12 cellular contexts compared by ENCODE assay signal in the genomic region with DNA sequence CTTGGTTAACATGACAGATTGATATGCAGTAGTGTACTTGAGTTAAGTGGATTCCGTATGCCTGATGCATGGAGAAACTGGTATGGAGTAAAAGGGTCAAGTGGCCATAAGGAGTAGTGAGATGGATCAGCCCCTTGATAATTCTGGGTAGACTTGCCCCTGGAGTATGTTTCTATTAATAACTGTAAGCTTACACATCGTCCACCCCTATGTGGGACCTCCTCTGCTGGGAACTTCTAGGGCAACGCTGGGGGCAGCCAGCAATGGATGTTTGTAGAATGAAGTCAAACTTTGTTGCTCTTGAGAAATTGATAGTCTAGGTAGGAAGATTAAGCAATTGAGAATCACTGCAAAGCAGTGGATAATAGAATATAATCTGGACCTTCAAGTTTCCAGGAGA.
A peak's percentile ranks its signal among the peaks of the same experiment; 100 is the strongest.
DNase-seq lines count a peak whose midpoint lies in the region; ATAC-seq, FAIRE-seq and TF ChIP-seq lines count a peak whose summit lies in the region.
"Had no signal": no experiment of that assay in that cellular context is flagged by ENCODE, and none has a peak within 500 bp of the region (broad histone marks: within the 10 kb centered on the region; RNA-seq: fewer than 3 reads in every experiment).

No MANE protein-coding gene starts in this region.

- H3K27ac ChIP-seq in SU-DHL-6 (ENCODE audit: low read depth, low read length) = no peak overlapping the region; the same call in 1 of the 2 replicates
- H3K27ac ChIP-seq: neural progenitor cell, WERI-Rb-1 had no signal

- DNase-seq in AG10803 (ENCODE audit: low read depth) (peak; percentile 73), GM12865 (ENCODE audit: low read depth) (no peak), glomerular visceral epithelial cell (ENCODE audit: extremely low spot score) (peak; percentile 57), NK-92 (lab: John Stamatoyannopoulos, UW; ENCODE audit: unreplicated experiment) (no peak), HTR-8/SVneo (ENCODE audit: insufficient read length, low spot score) (no peak)
- no peak for DNase-seq in activated CD4-positive, alpha-beta T cell treated with anti-CD3 and anti-CD28 coated beads for 1 hour
- DNase-seq: endodermal cell, islet precursor cell, WERI-Rb-1 had no signal

- no peak for TF ChIP-seq CTCF in AG10803 (conservative IDR thresholded peaks at IDR 0.05; ENCODE audit: low read length)
- TF ChIP-seq CTCF in GM12865 (IDR thresholded peaks at IDR 0.05; ENCODE audit: insufficient read depth, low read depth, low read length, missing control alignments) = no peak
- no peak for TF ChIP-seq CTCF in SU-DHL-6 (IDR thresholded peaks at IDR 0.05; ENCODE audit: insufficient read depth, low read length, poor library complexity, severe bottlenecking)

- peaks cover 11% of the 10 kb centered on the region; the same call in 1 of the 2 replicates for H3K36me3 ChIP-seq in SU-DHL-6 (ENCODE audit: low read length)
- H3K36me3 ChIP-seq: neural progenitor cell, WERI-Rb-1 had no signal

- H3K4me2 ChIP-seq in SU-DHL-6 (ENCODE audit: low read depth, low read length, poor library complexity, severe bottlenecking) = peak overlapping the region; percentile 61
- H3K4me2 ChIP-seq: neural progenitor cell had no signal

- no peak for ATAC-seq in GM19035 (IDR thresholded peaks at IDR 0.05; ENCODE audit: unreplicated experiment)

- no peak overlapping the region for H2AFZ ChIP-seq in SU-DHL-6 (ENCODE audit: low read depth, low read length, severe bottlenecking)
- H2AFZ ChIP-seq: neural progenitor cell had no signal

- H3K9me2 ChIP-seq in SU-DHL-6 (replicated peaks; ENCODE audit: insufficient read depth, low read length) = no peaks in the 10 kb centered on the region

- H4K20me1 ChIP-seq in SU-DHL-6 (ENCODE audit: low read depth, low read length) = peaks cover 5% of the 10 kb centered on the region; the same call in 1 of the 2 replicates

- FAIRE-seq in HTR-8/SVneo (lab: Jason Lieb, UNC) = no peak

- H3K4me3 ChIP-seq in AG10803 (ENCODE audit: low read length) (peak overlapping the region; percentile 47), GM12865 (ENCODE audit: low read depth, low read length) (peak overlapping the region; percentile 13), SU-DHL-6 (ENCODE audit: insufficient read depth, low read length, poor library complexity, severe bottlenecking) (peak overlapping the region; percentile 89)
- H3K4me3 ChIP-seq: neural progenitor cell had no signal

- no peaks in the 10 kb centered on the region for H3K9me3 ChIP-seq in SU-DHL-6 (ENCODE audit: insufficient read depth, low read length)

- H3K9ac ChIP-seq in SU-DHL-6 (ENCODE audit: low read length) = peak overlapping the region; percentile 2; the same call in 1 of the 2 replicates
- H3K9ac ChIP-seq: neural progenitor cell had no signal

- H3K27me3 ChIP-seq in SU-DHL-6 (ENCODE audit: low read length) = no peaks in the 10 kb centered on the region

- peaks cover 18% of the 10 kb centered on the region for H3F3A ChIP-seq in SU-DHL-6 (ENCODE audit: insufficient read depth)

- H3K79me2 ChIP-seq in SU-DHL-6 (ENCODE audit: insufficient read depth, low read length) = peaks cover 81% of the 10 kb centered on the region

Comparison
In these comparisons a context has a peak if more than half of its experiments do, and no peak if none do; other contexts are left out.
1. DNase-seq: peak in AG10803 (single experiment) and glomerular visceral epithelial cell (single experiment); none in GM12865 (single experiment), NK-92 (single experiment), activated CD4-positive, alpha-beta T cell treated with anti-CD3 and anti-CD28 coated beads for 1 hour (single experiment) and HTR-8/SVneo (single experiment).
2. H3K4me3 ChIP-seq: peak in every context shown above with its lines; median percentile 89 in SU-DHL-6; 47 in AG10803; 13 in GM12865.